Comparison of ENCODE assay signal across 5 cellular contexts in the genomic region with DNA sequence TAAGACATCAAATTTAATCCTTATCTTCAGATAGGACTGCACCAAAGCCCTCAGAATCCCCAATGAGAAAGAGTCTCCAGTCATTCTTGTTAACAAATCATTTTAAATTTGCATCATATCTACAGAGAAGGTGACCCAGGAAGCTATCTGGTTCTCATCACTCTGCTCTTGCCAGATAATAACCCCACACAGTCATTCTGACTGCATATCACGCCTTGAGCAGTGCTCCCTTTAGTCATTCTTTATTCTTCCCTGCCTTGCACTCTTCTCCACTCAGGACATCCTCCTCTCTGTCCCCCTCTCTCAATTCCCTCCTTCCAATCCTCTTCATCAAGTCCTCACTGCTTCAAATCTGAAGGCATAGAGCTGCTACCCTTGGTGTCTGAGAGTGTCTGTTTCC.
"Had no signal": no experiment of that assay in that cellular context is flagged by ENCODE, and none has a peak within 500 bp of the region (broad histone marks: within the 10 kb centered on the region; RNA-seq: fewer than 3 reads in every experiment).

No MANE protein-coding gene starts in this region.

- ATAC-seq: GM23338 had no signal

- DNase-seq: H9, HCEC 1CT, IMR-90, KBM-7 had no signal

- H3K4me3 ChIP-seq: GM23338 had no signal
